3 cellular contexts compared by ENCODE assay signal in the genomic region with DNA sequence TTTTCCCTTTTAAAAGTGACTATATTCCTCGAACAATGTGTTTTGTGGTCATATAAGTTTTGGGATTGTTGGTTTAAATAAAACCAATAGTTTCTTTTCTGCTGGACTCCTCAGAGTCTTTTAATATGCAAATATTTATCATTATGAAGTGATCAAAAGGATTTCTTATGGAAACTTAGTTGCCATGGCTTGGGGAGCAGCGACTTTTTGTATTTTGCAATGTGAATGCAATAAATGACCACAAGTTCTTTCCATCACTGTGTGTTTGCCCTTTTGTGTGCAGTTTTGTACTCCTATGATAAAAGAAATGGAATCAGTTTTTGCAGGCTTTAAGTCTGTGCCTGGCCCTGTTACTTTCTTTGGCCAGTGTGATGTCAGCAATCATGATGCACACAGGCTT.
"Had no signal": no experiment of that assay in that cellular context is flagged by ENCODE, and none has a peak within 500 bp of the region (broad histone marks: within the 10 kb centered on the region; RNA-seq: fewer than 3 reads in every experiment).

No MANE protein-coding gene starts in this region.

- H3K4me3 ChIP-seq: GM12878 had no signal

- ATAC-seq: GM12878 had no signal

- DNase-seq: GDM1, GF-D8 had no signal
